Comparison of ENCODE assay signal across 2 cellular contexts in the genomic region with DNA sequence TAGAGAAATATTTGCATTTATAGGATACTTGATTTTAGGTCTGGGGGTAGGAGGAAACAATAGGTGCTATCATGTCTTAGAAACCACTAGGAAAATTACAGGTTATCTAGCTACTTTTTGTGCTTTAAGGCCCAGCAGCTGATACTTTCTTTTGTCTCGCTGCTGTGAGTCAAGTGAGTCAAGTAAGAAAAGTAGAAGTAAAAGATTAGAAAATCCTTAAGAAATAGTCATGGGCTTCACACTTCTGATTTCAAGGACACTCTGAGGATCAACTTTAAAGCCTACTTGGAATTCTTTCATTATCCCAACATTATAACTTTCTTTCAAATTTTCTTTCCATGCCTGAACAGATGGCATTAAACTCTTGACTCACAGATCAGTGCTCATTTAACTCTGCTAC.
TF ChIP-seq lines count a peak whose summit lies in the region.

No MANE protein-coding gene starts in this region.

TF ChIP-seq in SK-N-SH, 30 proteins besides CTCF, POLR2A, EP300 and RAD21 (continued from another document):
- no peak for TF ChIP-seq RXRA (IDR thresholded peaks at IDR 0.05; ENCODE audit: borderline replicate concordance, low read depth)

TF ChIP-seq in SK-N-SH treated with all-trans-retinoic acid at 6 μM for 48 hours, 23 proteins besides CTCF, POLR2A, EP300 and RAD21 (continued from another document):
- TF ChIP-seq ESRRG (CRISPR knock-in tag; IDR thresholded peaks at IDR 0.05) = no peak
- TF ChIP-seq, protein P1, sequence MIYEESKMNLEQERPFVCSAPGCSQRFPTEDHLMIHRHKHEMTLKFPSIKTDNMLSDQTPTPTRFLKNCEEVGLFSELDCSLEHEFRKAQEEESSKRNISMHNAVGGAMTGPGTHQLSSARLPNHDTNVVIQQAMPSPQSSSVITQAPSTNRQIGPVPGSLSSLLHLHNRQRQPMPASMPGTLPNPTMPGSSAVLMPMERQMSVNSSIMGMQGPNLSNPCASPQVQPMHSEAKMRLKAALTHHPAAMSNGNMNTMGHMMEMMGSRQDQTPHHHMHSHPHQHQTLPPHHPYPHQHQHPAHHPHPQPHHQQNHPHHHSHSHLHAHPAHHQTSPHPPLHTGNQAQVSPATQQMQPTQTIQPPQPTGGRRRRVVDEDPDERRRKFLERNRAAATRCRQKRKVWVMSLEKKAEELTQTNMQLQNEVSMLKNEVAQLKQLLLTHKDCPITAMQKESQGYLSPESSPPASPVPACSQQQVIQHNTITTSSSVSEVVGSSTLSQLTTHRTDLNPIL (CRISPR knock-in tag; IDR thresholded peaks at IDR 0.05; ENCODE audit: low read depth) = no peak
TF ChIP-seq in SK-N-SH treated with all-trans-retinoic acid at 6 μM for 48 hours: peak in this region for 0.
